Comparison of ENCODE assay signal across 1 cellular context in genomic region chr9:21579209-21579608, GRCh38.
TF ChIP-seq lines count a peak whose summit lies in the region.

No MANE protein-coding gene starts in this region.

TF ChIP-seq in endothelial cell of umbilical vein, 7 proteins besides CTCF, POLR2A, EP300 and RAD21:
- TF ChIP-seq POLR2AphosphoS5 (IDR thresholded peaks at IDR 0.05; ENCODE audit: insufficient read depth, low read depth, low read length) (no peak), JUN (IDR thresholded peaks at IDR 0.05; ENCODE audit: borderline replicate concordance, insufficient read depth, insufficient read length, low read depth) (no peak), MAX (IDR thresholded peaks at IDR 0.05; ENCODE audit: insufficient read depth, insufficient read length) (no peak), GATA2 (IDR thresholded peaks at IDR 0.05; ENCODE audit: insufficient read depth, insufficient read length, low read depth, low read length) (no peak), EZH2 (IDR thresholded peaks at IDR 0.05; ENCODE audit: borderline replicate concordance, low read depth, low read length, severe bottlenecking) (no peak), MYC (IDR thresholded peaks at IDR 0.05; ENCODE audit: low read depth, low read length) (no peak)
